Comparison of ENCODE assay signal across 1 cellular context in genomic region chr6:166997768-166998255, GRCh38.
TF ChIP-seq lines count a peak whose summit lies in the region.

No MANE protein-coding gene starts in this region.

TF ChIP-seq in PFSK-1, 5 proteins besides CTCF, POLR2A, EP300 and RAD21 (continued from another document):
- TF ChIP-seq REST (IDR thresholded peaks at IDR 0.05; ENCODE audit: insufficient read depth in 1 of 2, low read depth in 2 of 2, low read length in 2 of 2) = no peak
